24 cellular contexts compared by ENCODE assay signal in genomic region chr15:35748105-35748504, GRCh38.
A peak's percentile ranks its signal among the peaks of the same experiment; 100 is the strongest.
DNase-seq lines count a peak whose midpoint lies in the region; ATAC-seq, FAIRE-seq and TF ChIP-seq lines count a peak whose summit lies in the region.
"Had no signal": no experiment of that assay in that cellular context is flagged by ENCODE, and none has a peak within 500 bp of the region (broad histone marks: within the 10 kb centered on the region; RNA-seq: fewer than 3 reads in every experiment).

No MANE protein-coding gene starts in this region.

- no peak overlapping the region for H3K27ac ChIP-seq in H9 (ENCODE audit: insufficient read length, low read depth, low read length)
- H3K27ac ChIP-seq in H1 (ENCODE audit: low read depth, low read length) = no peak overlapping the region
- H3K27ac ChIP-seq: 22Rv1; A549; BLaER1 treated with 17β-estradiol and CSF1 and Interleukin-3, amounts not matched to agents 10 nM and 100 nM; C4-2B had no signal

- TF ChIP-seq CTCF in H9 (conservative IDR thresholded peaks at IDR 0.05) (no peak), H1 (IDR thresholded peaks at IDR 0.05; ENCODE audit: control extremely low read depth in 1 of 3, insufficient read depth in 1 of 3, low read depth in 1 of 3, low read length in 3 of 3) (no peak)

- H3K9me3 ChIP-seq in H9 (ENCODE audit: control insufficient read depth, low read depth, low read length) (no peaks in the 10 kb centered on the region), H1 (ENCODE audit: insufficient read depth in 2 of 2, low read depth in 1 of 2, low read length in 1 of 2) (no peaks in the 10 kb centered on the region)
- H3K9me3 ChIP-seq: A549; BLaER1 treated with 17β-estradiol and CSF1 and Interleukin-3, amounts not matched to agents 10 nM and 100 nM; Caco-2 had no signal

- H2BK12ac ChIP-seq in H9 (ENCODE audit: insufficient read length, low read depth, low read length) (no peak overlapping the region), H1 (ENCODE audit: low read depth, low read length) (no peak overlapping the region)

- H3K14ac ChIP-seq in H9 (ENCODE audit: insufficient read depth, low read length) (no peak overlapping the region), H1 (ENCODE audit: insufficient read length) (no peak overlapping the region)

- DNase-seq in NCI-H2171 treated with DMSO at 0.1 percent for 48 hours (lab: John Stamatoyannopoulos, UW) (peak; percentile 20), NCI-H2171 (lab: John Stamatoyannopoulos, UW) (no peak), ELF-1 (ENCODE audit: low read depth, low spot score) (peak; percentile 12), H9 (peak; percentile 31), H1 (ENCODE audit: low read depth in 1 of 2, low spot score in 2 of 2) (no peak), hepatic stellate cell (ENCODE audit: low spot score) (no peak)
- no peak for DNase-seq in activated T-helper 1 cell treated with anti-CD3 and anti-CD28 coated beads, Interleukin-12 subunit alpha, Interleukin-12 subunit beta, Interleukin-2, Interleukin-4 antibody, amounts not matched to agents 30 ng/mL and 10 ng/mL and 1 ng/mL, durations not matched to agents 14 hours and 24 hours and 36 hours (ENCODE audit: low spot score)
- DNase-seq: AML-193; Caco-2; Calu3; CD4-positive, alpha-beta T cell; CD8-positive, alpha-beta T cell; DMS79 treated with DMSO at 0.1 percent for 48 hours; GDM1 had no signal

- H3K27me3 Mint-ChIP-seq in H9 (ENCODE audit: low read depth) = no peaks in the 10 kb centered on the region
- H3K27me3 Mint-ChIP-seq in activated T-helper 1 cell treated with anti-CD3 and anti-CD28 coated beads, Interleukin-12 subunit alpha, Interleukin-12 subunit beta, Interleukin-2, Interleukin-4 antibody, amounts not matched to agents 30 ng/mL and 10 ng/mL and 1 ng/mL, durations not matched to agents 14 hours and 24 hours and 36 hours (ENCODE audit: insufficient read depth) = peaks cover 2% of the 10 kb centered on the region

- H2AFZ ChIP-seq in H9 (ENCODE audit: low read length) (no peak overlapping the region), H1 (ENCODE audit: low read length) (no peak overlapping the region)

- ATAC-seq in activated CD4-positive, CD25-positive, alpha-beta regulatory T cell treated with anti-CD3 and anti-CD28 coated beads, Interleukin-2, amount 50 U/mL, for 24 hours = no peak
- ATAC-seq: A549; CD8-positive, alpha-beta T cell; GM12878 had no signal

- H3K27ac Mint-ChIP-seq in H9 = no peak overlapping the region
- no peak overlapping the region for H3K27ac Mint-ChIP-seq in activated T-helper 1 cell treated with anti-CD3 and anti-CD28 coated beads, Interleukin-12 subunit alpha, Interleukin-12 subunit beta, Interleukin-2, Interleukin-4 antibody, amounts not matched to agents 30 ng/mL and 10 ng/mL and 1 ng/mL, durations not matched to agents 14 hours and 24 hours and 36 hours
- H3K27ac Mint-ChIP-seq: B cell; CD4-positive, alpha-beta T cell; CD8-positive, alpha-beta T cell had no signal

- H3K4me3 ChIP-seq in H1 (ENCODE audit: extremely low read depth in 1 of 4, insufficient read depth in 2 of 4, low read depth in 3 of 4, low read length in 4 of 4) = no peak overlapping the region
- H3K4me3 ChIP-seq: A549; BLaER1 treated with 17β-estradiol and CSF1 and Interleukin-3, amounts not matched to agents 10 nM and 100 nM; GM12878 had no signal

- H4K91ac ChIP-seq in H9 (ENCODE audit: insufficient read length, low read depth, low read length) (no peak overlapping the region), H1 (replicated peaks; ENCODE audit: insufficient read length, low read length) (no peak overlapping the region)

- no peak for TF ChIP-seq EP300 in H1 (IDR thresholded peaks at IDR 0.05; ENCODE audit: borderline replicate concordance in 1 of 2, low read depth in 2 of 2, low read length in 2 of 2)

- H3K79me2 ChIP-seq in H9 (ENCODE audit: insufficient read depth, low read length) = no peaks in the 10 kb centered on the region
- no peaks in the 10 kb centered on the region for H3K79me2 ChIP-seq in H1 (ENCODE audit: control insufficient read depth in 1 of 2, insufficient read depth in 2 of 2, low read length in 2 of 2)

- peaks cover 6 to 17% of the 10 kb centered on the region in 2 experiments for H3K4me1 Mint-ChIP-seq in H9
- H3K4me1 Mint-ChIP-seq in activated T-helper 1 cell treated with anti-CD3 and anti-CD28 coated beads, Interleukin-12 subunit alpha, Interleukin-12 subunit beta, Interleukin-2, Interleukin-4 antibody, amounts not matched to agents 30 ng/mL and 10 ng/mL and 1 ng/mL, durations not matched to agents 14 hours and 24 hours and 36 hours (ENCODE audit: low read depth) = no peaks in the 10 kb centered on the region
- H3K4me1 Mint-ChIP-seq: B cell had no signal

- H2BK15ac ChIP-seq in H9 (ENCODE audit: low read depth, low read length) (no peak overlapping the region), H1 (ENCODE audit: low read length) (0 out of 2 replicates have a peak overlapping the region, but pooled peaks have one; percentile 49)

- H3K36me3 ChIP-seq in H1 (ENCODE audit: control insufficient read depth in 2 of 4, insufficient read depth in 4 of 4, low read length in 3 of 4) = no peaks in the 10 kb centered on the region
- H3K36me3 ChIP-seq: BLaER1 treated with 17β-estradiol and CSF1 and Interleukin-3, amounts not matched to agents 10 nM and 100 nM had no signal

- H4K5ac ChIP-seq in H9 (ENCODE audit: insufficient read length, low read depth, low read length) (no peak overlapping the region), H1 (ENCODE audit: insufficient read length, low read depth, low read length) (no peak overlapping the region)

- H3K4ac ChIP-seq in H9 (ENCODE audit: low read depth, low read length) (no peak overlapping the region), H1 (replicated peaks; ENCODE audit: insufficient read length, low read depth, low read length) (no peak overlapping the region)

- H3K4me2 ChIP-seq in H9 (ENCODE audit: insufficient read depth, insufficient read length, low read length) = no peak overlapping the region
- no peak overlapping the region for H3K4me2 ChIP-seq in H1 (ENCODE audit: insufficient read depth in 1 of 2, low read depth in 2 of 2, low read length in 2 of 2)
- H3K4me2 ChIP-seq: A549; BLaER1 treated with 17β-estradiol and CSF1 and Interleukin-3, amounts not matched to agents 10 nM and 100 nM had no signal

- H3K79me1 ChIP-seq in H9 (ENCODE audit: insufficient read depth, low read depth, low read length, poor library complexity, severe bottlenecking) = no peaks in the 10 kb centered on the region
- H3K79me1 ChIP-seq in H1 (ENCODE audit: low read depth, low read length) = no peaks in the 10 kb centered on the region

- H3K27me3 ChIP-seq in H9 (ENCODE audit: insufficient read depth, low read length) = no peaks in the 10 kb centered on the region
- H3K27me3 ChIP-seq in H1 (replicated peaks in 1 of 4; ENCODE audit: control insufficient read depth in 3 of 4, extremely low read depth in 1 of 4, insufficient read depth in 3 of 4, low read length in 3 of 4) = no peaks in the 10 kb centered on the region
- H3K27me3 ChIP-seq: BLaER1 treated with 17β-estradiol and CSF1 and Interleukin-3, amounts not matched to agents 10 nM and 100 nM had no signal

- H3K23me2 ChIP-seq in H9 (ENCODE audit: insufficient read length, low read depth, low read length, poor library complexity, severe bottlenecking) (no peaks in the 10 kb centered on the region), H1 (ENCODE audit: low read depth, low read length) (no peaks in the 10 kb centered on the region; the same call in 1 of the 2 replicates)

- no peaks in the 10 kb centered on the region; the same call in 1 of the 2 replicates for H3K4me1 ChIP-seq in H9 (ENCODE audit: insufficient read depth, low read length)
- peaks cover 0 to 4% (median 1%) of the 10 kb centered on the region in 4 experiments; a peak in 1 of 7 replicates for H3K4me1 ChIP-seq in H1 (replicated peaks in 1 of 4; ENCODE audit: control insufficient read depth in 3 of 4, insufficient read depth in 4 of 4, low read length in 3 of 4)
- H3K4me1 ChIP-seq: A549; BLaER1 treated with 17β-estradiol and CSF1 and Interleukin-3, amounts not matched to agents 10 nM and 100 nM; Caco-2 had no signal

- no peak for TF ChIP-seq POLR2A in H1 (IDR thresholded peaks at IDR 0.05; ENCODE audit: control extremely low read depth in 1 of 2, low read depth in 2 of 2, low read length in 2 of 2)

- no peak overlapping the region for H3K9ac ChIP-seq in H9 (ENCODE audit: extremely low read depth, insufficient read length, low read length)
- no peak overlapping the region for H3K9ac ChIP-seq in H1 (replicated peaks in 1 of 4; ENCODE audit: extremely low read depth in 1 of 4, low read depth in 3 of 4, low read length in 3 of 4)
- H3K9ac ChIP-seq: BLaER1 treated with 17β-estradiol and CSF1 and Interleukin-3, amounts not matched to agents 10 nM and 100 nM had no signal

- no peak for FAIRE-seq in H1 (lab: Jason Lieb, UNC)
- FAIRE-seq: A549, D721Med, GM12878, GM12892, GM18507 had no signal

- H2BK5ac ChIP-seq in H9 (ENCODE audit: insufficient read length, low read length) (no peak overlapping the region), H1 (ENCODE audit: low read depth, low read length) (no peak overlapping the region)

- no CpG with 5 or more reads among the region's 5 CpGs for WGBS in H9 (ENCODE audit: extremely low coverage, insufficient read length, low lambda C conversion rate)
- 98% methylated on average over 5 of the region's 5 CpGs; no CpG with 5 or more reads in 1 of the 2 experiments for WGBS in H1 (ENCODE audit: extremely low coverage in 1 of 2, insufficient coverage in 1 of 2, insufficient read length in 1 of 2, insufficient replicate concordance in 2 of 2, low coverage in 1 of 2, low lambda C conversion rate in 2 of 2, missing lambda C conversion rate in 1 of 2), 2 experiments

- H4K8ac ChIP-seq in H9 (replicated peaks; ENCODE audit: insufficient read length, low read depth, low read length) (no peak overlapping the region), H1 (ENCODE audit: extremely low read depth, insufficient read depth, low read length) (no peak overlapping the region)

- peaks cover 0 to 5% (median 3%) of the 10 kb centered on the region in 3 experiments; a peak in 3 of 7 replicates for H3K36me3 Mint-ChIP-seq in H9 (ENCODE audit: insufficient read depth in 1 of 3, low read depth in 3 of 3)
- peaks cover 1% of the 10 kb centered on the region for H3K36me3 Mint-ChIP-seq in activated T-helper 1 cell treated with anti-CD3 and anti-CD28 coated beads, Interleukin-12 subunit alpha, Interleukin-12 subunit beta, Interleukin-2, Interleukin-4 antibody, amounts not matched to agents 30 ng/mL and 10 ng/mL and 1 ng/mL, durations not matched to agents 14 hours and 24 hours and 36 hours (ENCODE audit: low read depth)
- H3K36me3 Mint-ChIP-seq: CD8-positive, alpha-beta T cell had no signal

- H3K23ac ChIP-seq in H9 (ENCODE audit: insufficient read length, low read depth, low read length) (no peak overlapping the region), H1 (ENCODE audit: insufficient read length) (no peak overlapping the region)

- CTCF ChIA-PET in H1 (lab: Charles Lee; ENCODE audit: partially characterized antibody) = interaction anchor here (1.6 kb wide), 1 partner anchor 9 kb away, joined by 6 read pairs; no protein-coding TSS in a partner anchor

- H4K20me1 ChIP-seq in H9 (ENCODE audit: control insufficient read depth, insufficient read depth, insufficient read length) = no peaks in the 10 kb centered on the region
- H4K20me1 ChIP-seq in H1 (replicated peaks in 1 of 2; ENCODE audit: control insufficient read depth in 1 of 2, insufficient read depth in 2 of 2, low read length in 2 of 2) = no peaks in the 10 kb centered on the region
- H4K20me1 ChIP-seq: BLaER1 treated with 17β-estradiol and CSF1 and Interleukin-3, amounts not matched to agents 10 nM and 100 nM had no signal

- H3K18ac ChIP-seq in H9 (ENCODE audit: insufficient read length, low read depth, low read length) = no peak overlapping the region
- no peak overlapping the region for H3K18ac ChIP-seq in H1 (ENCODE audit: extremely low read depth, low read length)

- H2BK20ac ChIP-seq in H9 (ENCODE audit: low read depth, low read length, poor library complexity, severe bottlenecking) (no peak overlapping the region), H1 (ENCODE audit: low read length) (no peak overlapping the region)

- intact Hi-C loops in activated T-helper 1 cell treated with anti-CD3 and anti-CD28 coated beads, Interleukin-12 subunit alpha, Interleukin-12 subunit beta, Interleukin-2, Interleukin-4 antibody, amounts not matched to agents 30 ng/mL and 10 ng/mL and 1 ng/mL, durations not matched to agents 14 hours and 24 hours and 36 hours (cut with micrococcal nuclease) = no loop called here

- no peak overlapping the region for H3K4me3 Mint-ChIP-seq in H9
- H3K4me3 Mint-ChIP-seq in activated T-helper 1 cell treated with anti-CD3 and anti-CD28 coated beads, Interleukin-12 subunit alpha, Interleukin-12 subunit beta, Interleukin-2, Interleukin-4 antibody, amounts not matched to agents 30 ng/mL and 10 ng/mL and 1 ng/mL, durations not matched to agents 14 hours and 24 hours and 36 hours = no peak overlapping the region
- H3K4me3 Mint-ChIP-seq: B cell; CD4-positive, alpha-beta T cell; CD8-positive, alpha-beta T cell had no signal

- H3K56ac ChIP-seq in H9 (ENCODE audit: insufficient read length, low read depth, low read length) (no peak overlapping the region), H1 (replicated peaks; ENCODE audit: insufficient read length, low read depth, low read length) (no peak overlapping the region)

- no peak overlapping the region for H3T11ph ChIP-seq in H9 (ENCODE audit: low read length)

- POLR2A ChIA-PET in H1 (lab: Charles Lee; ENCODE audit: partially characterized antibody) = no interaction called here

- H2AK5ac ChIP-seq in H9 (ENCODE audit: insufficient read length, low read length) = no peak overlapping the region
- no peak overlapping the region for H2AK5ac ChIP-seq in H1 (ENCODE audit: low read depth, low read length)

- peaks cover 0 to 2% of the 10 kb centered on the region in 2 experiments; a peak in 1 of 5 replicates for H3K9me3 Mint-ChIP-seq in H9
- H3K9me3 Mint-ChIP-seq in activated T-helper 1 cell treated with anti-CD3 and anti-CD28 coated beads, Interleukin-12 subunit alpha, Interleukin-12 subunit beta, Interleukin-2, Interleukin-4 antibody, amounts not matched to agents 30 ng/mL and 10 ng/mL and 1 ng/mL, durations not matched to agents 14 hours and 24 hours and 36 hours = peaks cover 1% of the 10 kb centered on the region
- H3K9me3 Mint-ChIP-seq: CD4-positive, alpha-beta T cell; CD8-positive, alpha-beta T cell had no signal

- no peak for TF ChIP-seq RAD21 in H1 (IDR thresholded peaks at IDR 0.05 in 1 of 2, conservative IDR thresholded peaks at IDR 0.05 in 1 of 2; ENCODE audit: low read depth in 2 of 2, low read length in 2 of 2)

- H2BK120ac ChIP-seq in H9 (ENCODE audit: low read depth, low read length, poor library complexity, severe bottlenecking) = no peak overlapping the region
- no peak overlapping the region for H2BK120ac ChIP-seq in H1 (replicated peaks; ENCODE audit: low read depth, low read length)

Comparison
In these comparisons a context has a peak if more than half of its experiments do, and no peak if none do; other contexts are left out.
1. DNase-seq: peak in NCI-H2171 treated with DMSO at 0.1 percent for 48 hours (single experiment), ELF-1 (single experiment) and H9 (single experiment); none in NCI-H2171 (single experiment), H1 (0 of 2), activated T-helper 1 cell treated with anti-CD3 and anti-CD28 coated beads, Interleukin-12 subunit alpha, Interleukin-12 subunit beta, Interleukin-2, Interleukin-4 antibody, amounts not matched to agents 30 ng/mL and 10 ng/mL and 1 ng/mL, durations not matched to agents 14 hours and 24 hours and 36 hours (single experiment) and hepatic stellate cell (single experiment).